Comparison of ENCODE assay signal across 29 cellular contexts in genomic region chr6:84862843-84863242, GRCh38.
"Had no signal": no experiment of that assay in that cellular context is flagged by ENCODE, and none has a peak within 500 bp of the region (broad histone marks: within the 10 kb centered on the region; RNA-seq: fewer than 3 reads in every experiment).

No MANE protein-coding gene starts in this region.

- ATAC-seq: stimulated activated effector memory CD8-positive, alpha-beta T cell treated with anti-CD3 and anti-CD28 coated beads, Interleukin-12 subunit alpha, Interleukin-12 subunit beta, amount 100 ng/mL, for 72 hours; stimulated activated memory B cell treated with anti-CD40 and anti-IgM and Interleukin-4, amounts not matched to agents 10 μg/mL and 1 μg/mL and 100 μg/mL, for 72 hours; stimulated activated naive B cell treated with anti-CD40 and anti-IgM and Interleukin-4, amounts not matched to agents 10 μg/mL and 1 μg/mL and 100 μg/mL, for 72 hours; stimulated activated naive CD8-positive, alpha-beta T cell treated with anti-CD3 and anti-CD28 coated beads, Interleukin-15, amount 100 ng/mL, for 72 hours; stimulated activated naive CD8-positive, alpha-beta T cell treated with anti-CD3 and anti-CD28 coated beads, Interleukin-15, Interleukin-2, amounts not matched to agents 100 U/mL and 50 U/mL, for 24 hours; upper lobe of right lung had no signal

- H3K27ac ChIP-seq: stomach, suprapubic skin, testis, thoracic aorta, thyroid gland, tibial artery, tibial nerve, transverse colon, upper lobe of left lung, upper lobe of right lung, uterus, vagina had no signal

- H3K9me3 Mint-ChIP-seq: stimulated activated naive CD8-positive, alpha-beta T cell treated with anti-CD3 and anti-CD28 coated beads, Interleukin-15, amount 100 ng/mL, for 72 hours; stimulated activated naive CD8-positive, alpha-beta T cell treated with anti-CD3 and anti-CD28 coated beads, Interleukin-15, Interleukin-2, amounts not matched to agents 100 ng/mL and 50 ng/mL, for 24 hours; type B pancreatic cell had no signal

- DNase-seq: stimulated activated CD4-positive, alpha-beta T cell treated with anti-CD3 and anti-CD28 coated beads, Interleukin-2, amount 100 ng/mL, for 48 hours; stimulated activated CD4-positive, alpha-beta T cell treated with anti-CD3 and anti-CD28 coated beads, Interleukin-4, amount 100 ng/mL, for 1 hour; stimulated activated CD4-positive, alpha-beta T cell treated with anti-CD3 and anti-CD28 coated beads, Interleukin-4, amount 100 ng/mL, for 24 hours; stimulated activated CD4-positive, alpha-beta T cell treated with anti-CD3 and anti-CD28 coated beads, Interleukin-4, amount 100 ng/mL, for 4 hours; stimulated activated CD8-positive, alpha-beta memory T cell treated with anti-CD3 and anti-CD28 coated beads, Interleukin-4, amount 100 ng/mL, for 48 hours; stimulated activated naive B cell treated with anti-CD40 and anti-IgM and Interleukin-4, amounts not matched to agents 10 μg/mL and 1 μg/mL and 100 μg/mL, for 72 hours; stimulated activated naive CD4-positive, alpha-beta T cell; stimulated activated naive CD4-positive, alpha-beta T cell treated with Interleukin-2 at 50 U/mL for 16 hours; stimulated activated naive CD8-positive, alpha-beta T cell treated with anti-CD3 and anti-CD28 coated beads, Interleukin-15, amount 100 ng/mL, for 72 hours; stimulated activated naive CD8-positive, alpha-beta T cell treated with anti-CD3 and anti-CD28 coated beads, Interleukin-15, Interleukin-2, amounts not matched to agents 100 U/mL and 50 U/mL, for 24 hours; stomach; substantia nigra; testis; thyroid gland; tibial artery; transverse colon; trophoblast cell; upper lobe of left lung; upper lobe of right lung; uterus had no signal

- H3K4me1 Mint-ChIP-seq: stimulated activated effector memory CD8-positive, alpha-beta T cell treated with anti-CD3 and anti-CD28 coated beads, Interleukin-12 subunit alpha, Interleukin-12 subunit beta, amount 100 ng/mL, for 72 hours; stimulated activated memory B cell treated with anti-CD40 and anti-IgM and Interleukin-4, amounts not matched to agents 10 μg/mL and 1 μg/mL and 100 μg/mL, for 72 hours; stimulated activated naive B cell treated with anti-CD40 and anti-IgM and Interleukin-4, amounts not matched to agents 10 μg/mL and 1 μg/mL and 100 μg/mL, for 72 hours; stimulated activated naive CD8-positive, alpha-beta T cell treated with anti-CD3 and anti-CD28 coated beads, Interleukin-15, amount 100 ng/mL, for 72 hours had no signal

- H3K4me3 ChIP-seq: stomach, suprapubic skin, testis, thoracic aorta, thyroid gland, tibial artery, tibial nerve, transverse colon, upper lobe of left lung, upper lobe of right lung, uterus, vagina had no signal

- H3K4me1 ChIP-seq: stomach, suprapubic skin, testis, thyroid gland, tibial nerve, transverse colon, upper lobe of left lung, upper lobe of right lung, uterus, vagina had no signal

- H3K27me3 Mint-ChIP-seq: stimulated activated memory B cell treated with anti-CD40 and anti-IgM and Interleukin-4, amounts not matched to agents 10 μg/mL and 1 μg/mL and 100 μg/mL, for 72 hours; stimulated activated naive B cell treated with anti-CD40 and anti-IgM and Interleukin-4, amounts not matched to agents 10 μg/mL and 1 μg/mL and 100 μg/mL, for 72 hours; stimulated activated naive CD8-positive, alpha-beta T cell treated with anti-CD3 and anti-CD28 coated beads, Interleukin-15, amount 100 ng/mL, for 72 hours; stimulated activated naive CD8-positive, alpha-beta T cell treated with anti-CD3 and anti-CD28 coated beads, Interleukin-15, Interleukin-2, amounts not matched to agents 100 ng/mL and 50 ng/mL, for 24 hours; type B pancreatic cell had no signal

- FAIRE-seq: urothelium cell line had no signal

- H3K36me3 Mint-ChIP-seq: stimulated activated effector memory CD8-positive, alpha-beta T cell treated with anti-CD3 and anti-CD28 coated beads, Interleukin-12 subunit alpha, Interleukin-12 subunit beta, amount 100 ng/mL, for 72 hours; stimulated activated memory B cell treated with anti-CD40 and anti-IgM and Interleukin-4, amounts not matched to agents 10 μg/mL and 1 μg/mL and 100 μg/mL, for 72 hours; stimulated activated naive B cell treated with anti-CD40 and anti-IgM and Interleukin-4, amounts not matched to agents 10 μg/mL and 1 μg/mL and 100 μg/mL, for 72 hours; type B pancreatic cell had no signal

- H3K36me3 ChIP-seq: stomach, suprapubic skin, thoracic aorta, thyroid gland, tibial artery, tibial nerve, transverse colon, upper lobe of left lung, upper lobe of right lung, vagina had no signal

- H3K4me3 Mint-ChIP-seq: stimulated activated effector memory CD8-positive, alpha-beta T cell treated with anti-CD3 and anti-CD28 coated beads, Interleukin-12 subunit alpha, Interleukin-12 subunit beta, amount 100 ng/mL, for 72 hours; stimulated activated memory B cell treated with anti-CD40 and anti-IgM and Interleukin-4, amounts not matched to agents 10 μg/mL and 1 μg/mL and 100 μg/mL, for 72 hours; stimulated activated naive B cell treated with anti-CD40 and anti-IgM and Interleukin-4, amounts not matched to agents 10 μg/mL and 1 μg/mL and 100 μg/mL, for 72 hours; stimulated activated naive CD8-positive, alpha-beta T cell treated with anti-CD3 and anti-CD28 coated beads, Interleukin-15, amount 100 ng/mL, for 72 hours; stimulated activated naive CD8-positive, alpha-beta T cell treated with anti-CD3 and anti-CD28 coated beads, Interleukin-15, Interleukin-2, amounts not matched to agents 100 ng/mL and 50 ng/mL, for 24 hours; type B pancreatic cell had no signal

- H3K27me3 ChIP-seq: stomach, suprapubic skin, testis, thyroid gland, tibial artery, tibial nerve, transverse colon, upper lobe of left lung, upper lobe of right lung, uterus, vagina had no signal

- H3K27ac Mint-ChIP-seq: stimulated activated effector memory CD8-positive, alpha-beta T cell treated with anti-CD3 and anti-CD28 coated beads, Interleukin-12 subunit alpha, Interleukin-12 subunit beta, amount 100 ng/mL, for 72 hours; stimulated activated memory B cell treated with anti-CD40 and anti-IgM and Interleukin-4, amounts not matched to agents 10 μg/mL and 1 μg/mL and 100 μg/mL, for 72 hours; stimulated activated naive B cell treated with anti-CD40 and anti-IgM and Interleukin-4, amounts not matched to agents 10 μg/mL and 1 μg/mL and 100 μg/mL, for 72 hours; stimulated activated naive CD8-positive, alpha-beta T cell treated with anti-CD3 and anti-CD28 coated beads, Interleukin-15, amount 100 ng/mL, for 72 hours; stimulated activated naive CD8-positive, alpha-beta T cell treated with anti-CD3 and anti-CD28 coated beads, Interleukin-15, Interleukin-2, amounts not matched to agents 100 ng/mL and 50 ng/mL, for 24 hours; type B pancreatic cell had no signal

- H3K9me3 ChIP-seq: stomach, suprapubic skin, testis, thoracic aorta, thyroid gland, tibial artery, tibial nerve, transverse colon, upper lobe of left lung, upper lobe of right lung, uterus, vagina had no signal
